Comparison of ENCODE assay signal across 22 cellular contexts in the genomic region with DNA sequence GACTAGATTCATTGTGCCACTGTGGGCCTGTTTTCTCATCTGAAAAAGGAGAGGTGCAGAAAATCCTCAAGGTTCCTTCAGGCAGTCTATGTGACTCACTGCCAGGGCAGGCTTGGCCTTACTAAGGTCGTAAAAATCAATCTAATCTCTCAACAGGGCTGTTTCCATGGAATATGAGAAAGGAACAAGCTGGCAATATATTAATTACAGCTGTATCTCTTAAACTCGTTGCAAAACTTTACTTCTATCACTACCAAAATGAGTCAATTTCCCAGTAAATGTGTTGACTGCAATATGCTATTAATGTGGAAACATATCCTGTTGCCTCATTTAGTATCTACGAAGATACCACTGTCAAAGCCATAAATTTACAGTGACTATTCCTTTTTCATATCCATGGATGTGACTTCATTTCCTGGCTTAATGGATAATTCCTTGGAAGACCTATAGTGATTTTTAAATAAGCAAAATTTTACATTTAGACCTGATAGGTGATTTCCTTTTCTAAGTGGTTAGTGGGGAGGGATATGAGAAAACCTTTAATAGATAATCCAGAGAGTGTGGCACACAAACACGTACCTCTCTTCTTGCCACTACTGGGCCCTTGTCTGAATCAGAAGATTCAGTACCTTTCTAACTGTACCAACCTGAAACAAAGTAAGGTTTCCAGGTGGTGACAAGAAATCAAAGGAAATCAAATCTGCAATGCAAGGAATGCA.
DNase-seq lines count a peak whose midpoint lies in the region; ATAC-seq, FAIRE-seq and TF ChIP-seq lines count a peak whose summit lies in the region.
"Had no signal": no experiment of that assay in that cellular context is flagged by ENCODE, and none has a peak within 500 bp of the region (broad histone marks: within the 10 kb centered on the region; RNA-seq: fewer than 3 reads in every experiment).

No MANE protein-coding gene starts in this region.

- H3K27me3 ChIP-seq in HUES6 (ENCODE audit: control insufficient read depth, insufficient read depth, low read length): no peaks in the 10 kb centered on the region; the same call in 1 of the 2 replicates
- H3K27me3 ChIP-seq in endothelial cell of umbilical vein (ENCODE audit: control insufficient read depth in 2 of 2, insufficient read depth in 2 of 2, low read length in 2 of 2): no peaks in the 10 kb centered on the region
- no peaks in the 10 kb centered on the region for H3K27me3 ChIP-seq in stomach
- H3K27me3 ChIP-seq: BE2C, ovary, SJSA1 had no signal

- no peak for FAIRE-seq in endothelial cell of umbilical vein (lab: Jason Lieb, UNC)
- FAIRE-seq: D721Med, endometrium had no signal

- peak overlapping the region; percentile 39; the same call in 1 of the 2 replicates for H3K27ac ChIP-seq in HUES6 (ENCODE audit: low read depth, low read length)
- H3K27ac ChIP-seq in endothelial cell of umbilical vein (ENCODE audit: insufficient read depth, low read depth, low read length): peak overlapping the region; percentile 8
- peak overlapping the region in 1 of 5 donors; percentile 30 for H3K27ac ChIP-seq in stomach
- H3K27ac ChIP-seq: ovary, SJSA1 had no signal

- intact Hi-C loops in endothelial cell of umbilical vein (cut with micrococcal nuclease): no loop called here
- intact Hi-C loops in stomach (cut with DNase I; ENCODE audit: low total_unique reads): no loop called here

- CTCF ChIA-PET in endothelial cell of umbilical vein (lab: Charles Lee): no interaction called here

- H3K4me1 ChIP-seq in HUES6 (ENCODE audit: control insufficient read depth, insufficient read depth, low read length) (peaks cover 18% of the 10 kb centered on the region), endothelial cell of umbilical vein (ENCODE audit: control insufficient read depth, extremely low read depth, insufficient read depth, low read length) (peaks cover 16% of the 10 kb centered on the region), stomach (peaks cover 0 to 16% (median 4%) of the 10 kb centered on the region in 4 donors)
- H3K4me1 ChIP-seq: BE2C, SJSA1 had no signal

- TF ChIP-seq CTCF in endothelial cell of umbilical vein (IDR thresholded peaks at IDR 0.05; ENCODE audit: extremely low read depth in 1 of 2, insufficient read depth in 1 of 2, low read depth in 1 of 2, low read length in 2 of 2) (no peak), stomach (IDR thresholded peaks at IDR 0.05) (no peak)

- H3K4me3 ChIP-seq in HUES6 (ENCODE audit: low read depth, low read length) (no peak overlapping the region), endothelial cell of umbilical vein (replicated peaks in 1 of 3; ENCODE audit: insufficient read depth in 1 of 3, low read depth in 1 of 3, low read length in 3 of 3) (no peak overlapping the region), stomach (no peak overlapping the region)
- H3K4me3 ChIP-seq: ovary, SJSA1 had no signal

- H3K9me1 ChIP-seq in endothelial cell of umbilical vein (replicated peaks; ENCODE audit: control insufficient read depth, extremely low read depth, insufficient read depth, low read length): no peaks in the 10 kb centered on the region

- no peak overlapping the region for H2AFZ ChIP-seq in endothelial cell of umbilical vein (ENCODE audit: low read depth, low read length)

- no peaks in the 10 kb centered on the region for H3K9me3 ChIP-seq in HUES6 (ENCODE audit: control insufficient read depth, insufficient read depth, low read depth, low read length)
- H3K9me3 ChIP-seq in endothelial cell of umbilical vein (replicated peaks; ENCODE audit: control insufficient read depth, insufficient read depth, low read length): no peaks in the 10 kb centered on the region
- H3K9me3 ChIP-seq in stomach: no peaks in the 10 kb centered on the region
- H3K9me3 ChIP-seq: BE2C, ovary, SJSA1 had no signal

- H3K4me2 ChIP-seq in endothelial cell of umbilical vein (ENCODE audit: insufficient read depth, low read length): no peak overlapping the region

- WGBS in stomach, 5 donors: 22 to 46% (median 43%) methylated on average over 4 of the region's 4 CpGs

- no peaks in the 10 kb centered on the region for H3K79me2 ChIP-seq in endothelial cell of umbilical vein (ENCODE audit: control insufficient read depth, insufficient read depth, low read length)

- TF ChIP-seq POLR2A in endothelial cell of umbilical vein (IDR thresholded peaks at IDR 0.05; ENCODE audit: low read depth, low read length) (no peak), stomach (IDR thresholded peaks at IDR 0.05) (no peak)

- H3K9ac ChIP-seq in HUES6 (ENCODE audit: low read length) (no peak overlapping the region), endothelial cell of umbilical vein (replicated peaks; ENCODE audit: extremely low read depth, insufficient read depth, low read length) (no peak overlapping the region)

- dilution Hi-C loops in endothelial cell of umbilical vein (cut with MboI; ENCODE audit: extremely low pct_ligation_motif_present, low sequenced_read_pairs): no loop called here

- ATAC-seq in GM21576 (IDR thresholded peaks at IDR 0.05; ENCODE audit: unreplicated experiment): no peak
- ATAC-seq: activated CD8-positive, alpha-beta memory T cell treated with anti-CD3 and anti-CD28 coated beads, Interleukin-2, amount 10 ng/mL, durations not matched to agents 7 days and 5 days had no signal

- DNase-seq in EL (peak; percentile 53), endothelial cell of umbilical vein (ENCODE audit: low read depth, low spot score) (peak; percentile 59), renal cortical epithelial cell (ENCODE audit: low read depth) (peak; percentile 54), stomach (no peak), HT-29 (ENCODE audit: low spot score) (no peak), activated T-cell treated with anti-CD3 and anti-CD28 coated beads for 4 hours (no peak)
- DNase-seq: activated CD4-positive, CD25-positive, alpha-beta regulatory T cell treated with anti-CD3 and anti-CD28 coated beads, Interleukin-2, amount 50 U/mL, for 72 hours; activated CD8-positive, alpha-beta memory T cell treated with anti-CD3 and anti-CD28 coated beads, Interleukin-2, amount 10 ng/mL, durations not matched to agents 7 days and 5 days; activated gamma-delta T cell; anterior cingulate cortex; BE2C; NCI-H2081; NCI-H748 treated with DMSO at 0.1 percent for 48 hours; ovary; stimulated activated CD4-positive, alpha-beta T cell treated with anti-CD3 and anti-CD28 coated beads, Interleukin-4, amount 100 ng/mL, for 4 hours; stimulated activated CD8-positive, alpha-beta memory T cell treated with anti-CD3 and anti-CD28 coated beads, Interleukin-4, amount 100 ng/mL, for 48 hours; T-helper 9 cell had no signal

- no TSS peak for BruUV-seq in endothelial cell of umbilical vein (replicated peaks; lab: Mats Ljungman, UMichigan)

- H3K36me3 ChIP-seq in HUES6 (ENCODE audit: control insufficient read depth, insufficient read depth, low read length) (no peaks in the 10 kb centered on the region; the same call in 1 of the 2 replicates), endothelial cell of umbilical vein (ENCODE audit: control insufficient read depth in 2 of 2, extremely low read depth in 1 of 2, insufficient read depth in 2 of 2, low read length in 2 of 2) (no peaks in the 10 kb centered on the region), stomach (peaks cover 0 to 10% (median 4%) of the 10 kb centered on the region in 4 donors)
- H3K36me3 ChIP-seq: BE2C, ovary, SJSA1 had no signal

- POLR2A ChIA-PET in endothelial cell of umbilical vein (lab: Charles Lee): no interaction called here

- no peaks in the 10 kb centered on the region for H4K20me1 ChIP-seq in endothelial cell of umbilical vein (replicated peaks; ENCODE audit: control insufficient read depth, extremely low read depth, insufficient read depth, low read length)

- no peak for TF ChIP-seq EP300 in stomach (IDR thresholded peaks at IDR 0.05)

TF ChIP-seq in endothelial cell of umbilical vein, 7 proteins besides CTCF, POLR2A, EP300 and RAD21:
- TF ChIP-seq EZH2 (IDR thresholded peaks at IDR 0.05; ENCODE audit: borderline replicate concordance, low read depth, low read length, severe bottlenecking) (no peak), MYC (IDR thresholded peaks at IDR 0.05; ENCODE audit: low read depth, low read length) (no peak), POLR2AphosphoS5 (IDR thresholded peaks at IDR 0.05; ENCODE audit: insufficient read depth, low read depth, low read length) (no peak), GATA2 (IDR thresholded peaks at IDR 0.05; ENCODE audit: insufficient read depth, insufficient read length, low read depth, low read length) (no peak), JUN (IDR thresholded peaks at IDR 0.05; ENCODE audit: borderline replicate concordance, insufficient read depth, insufficient read length, low read depth) (peak; percentile 17), FOS (IDR thresholded peaks at IDR 0.05; ENCODE audit: borderline replicate concordance, insufficient read depth, low read length) (peak; percentile 24)
- TF ChIP-seq, protein P1, sequence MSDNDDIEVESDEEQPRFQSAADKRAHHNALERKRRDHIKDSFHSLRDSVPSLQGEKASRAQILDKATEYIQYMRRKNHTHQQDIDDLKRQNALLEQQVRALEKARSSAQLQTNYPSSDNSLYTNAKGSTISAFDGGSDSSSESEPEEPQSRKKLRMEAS (IDR thresholded peaks at IDR 0.05; ENCODE audit: insufficient read depth, insufficient read length): no peak
TF ChIP-seq in endothelial cell of umbilical vein: peak in this region for 2.

Comparison
In these comparisons a context has a peak if more than half of its experiments do, and no peak if none do; other contexts are left out.
1. DNase-seq: peak in EL (single experiment), endothelial cell of umbilical vein (single experiment) and renal cortical epithelial cell (single experiment); none in stomach (single experiment), HT-29 (single experiment) and activated T-cell treated with anti-CD3 and anti-CD28 coated beads for 4 hours (single experiment).